In the genomic region with DNA sequence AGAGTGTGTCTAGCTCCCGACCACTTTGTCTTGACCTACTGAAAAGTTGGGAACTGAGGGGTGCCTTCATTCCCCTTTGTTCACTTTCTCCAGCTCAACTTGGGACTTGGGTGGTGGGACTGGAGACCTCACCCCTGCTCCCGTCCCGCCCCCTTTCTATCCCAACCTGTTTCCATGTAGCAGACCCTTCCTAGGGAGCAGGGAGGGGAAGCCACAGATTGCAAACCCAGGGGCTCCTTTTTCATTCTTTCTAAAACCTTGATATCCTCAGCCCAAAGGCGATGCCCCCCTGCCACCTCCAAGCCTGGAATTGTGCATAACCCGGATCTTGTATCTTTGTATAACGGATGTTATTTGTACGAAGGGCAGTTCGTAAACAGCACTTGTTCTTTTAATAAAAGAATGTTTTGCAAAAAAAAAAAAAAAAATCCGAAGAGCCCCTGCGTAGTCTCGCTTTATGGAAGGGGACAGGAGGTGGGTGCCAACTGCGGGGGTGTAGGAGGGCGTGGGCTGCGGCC, we compare ENCODE assay signal across 8 cellular contexts. TPM values are rescaled to one million over a fixed set of nuclear protein-coding genes. Genes with fewer than 3 reads are reported as not detected.
DNase-seq lines count a peak whose midpoint lies in the region; ATAC-seq and TF ChIP-seq lines count a peak whose summit lies in the region.

No MANE protein-coding gene starts in this region.

- H3K4me1 Mint-ChIP-seq in T-helper 17 cell: peaks cover 53% of the 10 kb centered on the region

- H3K36me3 Mint-ChIP-seq in T-helper 17 cell (ENCODE audit: low read depth): peaks cover 4% of the 10 kb centered on the region

- no peak for ATAC-seq in T-helper 17 cell
- no peak for ATAC-seq in GM19351 (IDR thresholded peaks at IDR 0.05; ENCODE audit: unreplicated experiment)

- TF ChIP-seq CTCF in GM12865 (IDR thresholded peaks at IDR 0.05; ENCODE audit: insufficient read depth, low read depth, low read length, missing control alignments) (no peak), fibroblast of villous mesenchyme (IDR thresholded peaks at IDR 0.05; ENCODE audit: insufficient read depth, low read depth, low read length) (no peak)

- H3K4me3 Mint-ChIP-seq in T-helper 17 cell: peak overlapping the region; percentile 81

- H3K27ac Mint-ChIP-seq in T-helper 17 cell: peak overlapping the region; percentile 93

- no peaks in the 10 kb centered on the region for H3K9me3 ChIP-seq in T-helper 17 cell (ENCODE audit: control insufficient read depth, low read length, poor library complexity, severe bottlenecking)

- no peaks in the 10 kb centered on the region for H3K27me3 Mint-ChIP-seq in T-helper 17 cell

- DNase-seq in GM12865 (ENCODE audit: low read depth) (no peak), T-helper 17 cell (no peak), fibroblast of villous mesenchyme (ENCODE audit: low read depth) (no peak), skeletal muscle cell (ENCODE audit: low read depth) (no peak), hypothalamus (lab: John Stamatoyannopoulos, UW) (no peak), MV-4-11 (lab: John Stamatoyannopoulos, UW) (no peak), NOMO-1 (lab: John Stamatoyannopoulos, UW; ENCODE audit: unreplicated experiment in 2 of 2) (no peak)

- H3K4me3 ChIP-seq in GM12865 (ENCODE audit: low read depth, low read length) (peak overlapping the region; percentile 56), fibroblast of villous mesenchyme (ENCODE audit: low read depth, low read length) (peak overlapping the region; percentile 52), skeletal muscle cell (ENCODE audit: low read depth, low read length) (peak overlapping the region; percentile 60)

RNA-seq across cellular contexts. Expression of a gene that starts 0.7 kb away (rescaled TPM):
- total RNA-seq in T-helper 17 cell: 10 to 100 TPM; 12.0 to 12.8 TPM
- 2.6 and 3.9 TPM in 2 replicates for total RNA-seq in fibroblast of villous mesenchyme

RNA-seq across cellular contexts. Expression of a gene that starts 18.7 kb away (rescaled TPM):
- total RNA-seq in T-helper 17 cell (not detected), fibroblast of villous mesenchyme (4.2 and 7.8 TPM in 2 replicates)

RNA-seq across cellular contexts. Expression of a gene that starts 23.1 kb away (rescaled TPM):
- total RNA-seq in T-helper 17 cell (10 to 100 TPM; 78.5 to 85.5 TPM), fibroblast of villous mesenchyme (328 and 392 TPM in 2 replicates)

RNA-seq across cellular contexts. Expression of a gene that starts 24.4 kb away (rescaled TPM):
- total RNA-seq in T-helper 17 cell (100 to 1,000 TPM; 304 to 334 TPM), fibroblast of villous mesenchyme (24.2 and 25.5 TPM in 2 replicates)

RNA-seq across cellular contexts. Expression of a gene that starts 54.7 kb away (rescaled TPM):
- total RNA-seq in T-helper 17 cell (1 to 10 TPM in 1 of 2 donors, under 1 TPM in 1; 0.60 to 1.1 TPM), fibroblast of villous mesenchyme (0.97 and 1.3 TPM in 2 replicates)
